Comparison of ENCODE assay signal across 25 cellular contexts in genomic region chr12:18135509-18135908, GRCh38. TPM values are rescaled to one million over a fixed set of nuclear protein-coding genes. Genes with fewer than 3 reads are reported as not detected.
DNase-seq lines count a peak whose midpoint lies in the region; ATAC-seq and TF ChIP-seq lines count a peak whose summit lies in the region.
"Had no signal": no experiment of that assay in that cellular context is flagged by ENCODE, and none has a peak within 500 bp of the region (broad histone marks: within the 10 kb centered on the region; RNA-seq: fewer than 3 reads in every experiment).

No MANE protein-coding gene starts in this region.

- H3K4me3 ChIP-seq in astrocyte of the cerebellum (ENCODE audit: low read depth, low read length): no peak overlapping the region
- no peak overlapping the region for H3K4me3 ChIP-seq in left lung
- H3K4me3 ChIP-seq: BLaER1 treated with 17β-estradiol and CSF1 and Interleukin-3, amounts not matched to agents 10 nM and 100 nM; HAP-1; PC-9 had no signal

- no peak overlapping the region for H3K4me3 Mint-ChIP-seq in activated CD8-positive, alpha-beta T cell treated with anti-CD3 and anti-CD28 coated beads for 36 hours
- no peak overlapping the region for H3K4me3 Mint-ChIP-seq in activated T-helper 17 cell treated with anti-CD3 and anti-CD28 coated beads, Interleukin-2, amount 50 U/mL, for 72 hours
- H3K4me3 Mint-ChIP-seq: activated naive CD4-positive, alpha-beta T cell treated with anti-CD3 and anti-CD28 coated beads, Interleukin-2, amount 50 U/mL, for 24 hours; activated T-cell treated with anti-CD3 and anti-CD28 coated beads, Interleukin-2, amount 50 U/mL, for 72 hours; stimulated activated naive CD8-positive, alpha-beta T cell treated with anti-CD3 and anti-CD28 coated beads, Interleukin-15, amount 100 ng/mL, for 72 hours had no signal

- H3K27me3 Mint-ChIP-seq in activated CD8-positive, alpha-beta T cell treated with anti-CD3 and anti-CD28 coated beads for 36 hours: no peaks in the 10 kb centered on the region
- H3K27me3 Mint-ChIP-seq in activated T-helper 17 cell treated with anti-CD3 and anti-CD28 coated beads, Interleukin-2, amount 50 U/mL, for 72 hours: no peaks in the 10 kb centered on the region
- H3K27me3 Mint-ChIP-seq: activated naive CD4-positive, alpha-beta T cell treated with anti-CD3 and anti-CD28 coated beads, Interleukin-2, amount 50 U/mL, for 24 hours; stimulated activated naive CD8-positive, alpha-beta T cell treated with anti-CD3 and anti-CD28 coated beads, Interleukin-15, amount 100 ng/mL, for 72 hours had no signal

- CTCF ChIA-PET in activated CD8-positive, alpha-beta T cell treated with anti-CD3 and anti-CD28 coated beads for 36 hours (lab: Charles Lee): no interaction called here

- no peak for TF ChIP-seq CTCF in astrocyte of the cerebellum (IDR thresholded peaks at IDR 0.05; ENCODE audit: low read depth, low read length, missing control alignments)
- TF ChIP-seq CTCF in left lung (IDR thresholded peaks at IDR 0.05): no peak
- TF ChIP-seq CTCF in activated CD8-positive, alpha-beta T cell treated with anti-CD3 and anti-CD28 coated beads for 36 hours (IDR thresholded peaks at IDR 0.05): no peak

- H3K27me3 ChIP-seq in left lung: no peaks in the 10 kb centered on the region
- H3K27me3 ChIP-seq: BLaER1 treated with 17β-estradiol and CSF1 and Interleukin-3, amounts not matched to agents 10 nM and 100 nM had no signal

- no peak overlapping the region for H3K27ac Mint-ChIP-seq in activated CD8-positive, alpha-beta T cell treated with anti-CD3 and anti-CD28 coated beads for 36 hours
- H3K27ac Mint-ChIP-seq in activated T-helper 17 cell treated with anti-CD3 and anti-CD28 coated beads, Interleukin-2, amount 50 U/mL, for 72 hours: no peak overlapping the region
- H3K27ac Mint-ChIP-seq: activated naive CD4-positive, alpha-beta T cell treated with anti-CD3 and anti-CD28 coated beads, Interleukin-2, amount 50 U/mL, for 24 hours; activated T-cell treated with anti-CD3 and anti-CD28 coated beads, Interleukin-2, amount 50 U/mL, for 72 hours; stimulated activated naive CD8-positive, alpha-beta T cell treated with anti-CD3 and anti-CD28 coated beads, Interleukin-15, amount 100 ng/mL, for 72 hours had no signal

- H3K9me3 Mint-ChIP-seq in activated CD8-positive, alpha-beta T cell treated with anti-CD3 and anti-CD28 coated beads for 36 hours: no peaks in the 10 kb centered on the region
- H3K9me3 Mint-ChIP-seq in activated T-helper 17 cell treated with anti-CD3 and anti-CD28 coated beads, Interleukin-2, amount 50 U/mL, for 72 hours: no peaks in the 10 kb centered on the region
- H3K9me3 Mint-ChIP-seq: stimulated activated naive CD8-positive, alpha-beta T cell treated with anti-CD3 and anti-CD28 coated beads, Interleukin-15, amount 100 ng/mL, for 72 hours had no signal

- no peaks in the 10 kb centered on the region for H3K36me3 ChIP-seq in left lung
- H3K36me3 ChIP-seq: BLaER1 treated with 17β-estradiol and CSF1 and Interleukin-3, amounts not matched to agents 10 nM and 100 nM; HAP-1 had no signal

- no peaks in the 10 kb centered on the region for H3K9me3 ChIP-seq in left lung
- H3K9me3 ChIP-seq: HAP-1 had no signal

- no peak overlapping the region for H3K27ac ChIP-seq in left lung
- H3K27ac ChIP-seq: BLaER1 treated with 17β-estradiol and CSF1 and Interleukin-3, amounts not matched to agents 10 nM and 100 nM; KMS-11; PC-9 had no signal

- POLR2A ChIA-PET in activated CD8-positive, alpha-beta T cell treated with anti-CD3 and anti-CD28 coated beads for 36 hours (lab: Charles Lee): no interaction called here

- no peaks in the 10 kb centered on the region for H3K4me1 ChIP-seq in left lung

- DNase-seq in A172 (ENCODE audit: low spot score) (peak; percentile 52), HS-5 (ENCODE audit: low read depth) (peak; percentile 8), astrocyte of the cerebellum (ENCODE audit: low read depth) (peak; percentile 11), left lung (no peak), posterior vena cava (ENCODE audit: low spot score) (no peak)
- DNase-seq in activated CD8-positive, alpha-beta T cell treated with anti-CD3 and anti-CD28 coated beads for 36 hours: no peak
- DNase-seq: activated T-cell treated with anti-CD3 and anti-CD28 coated beads, Interleukin-2, amount 50 U/mL, for 72 hours; effector CD8-positive, alpha-beta T cell; kidney; mammary epithelial cell; NCI-H1048; NCI-H2029; NCI-H345; nucleus accumbens; PC-9; SHP77 treated with DMSO at 0.1 percent for 48 hours; stimulated activated naive CD8-positive, alpha-beta T cell treated with anti-CD3 and anti-CD28 coated beads, Interleukin-15, amount 100 ng/mL, for 72 hours; T-helper 1 cell; trophoblast cell had no signal

- ATAC-seq in left lung (peak; percentile 27), GM21360 (IDR thresholded peaks at IDR 0.05; ENCODE audit: unreplicated experiment) (no peak)
- no peak for ATAC-seq in activated CD8-positive, alpha-beta T cell treated with anti-CD3 and anti-CD28 coated beads for 36 hours
- ATAC-seq in activated T-helper 17 cell treated with anti-CD3 and anti-CD28 coated beads, Interleukin-2, amount 50 U/mL, for 72 hours (replicated peaks): no peak
- ATAC-seq: activated T-cell treated with anti-CD3 and anti-CD28 coated beads, Interleukin-2, amount 50 U/mL, for 72 hours; stimulated activated naive CD8-positive, alpha-beta T cell treated with anti-CD3 and anti-CD28 coated beads, Interleukin-15, amount 100 ng/mL, for 72 hours had no signal

- no peaks in the 10 kb centered on the region for H3K36me3 Mint-ChIP-seq in activated CD8-positive, alpha-beta T cell treated with anti-CD3 and anti-CD28 coated beads for 36 hours (ENCODE audit: low read depth)
- H3K36me3 Mint-ChIP-seq in activated T-helper 17 cell treated with anti-CD3 and anti-CD28 coated beads, Interleukin-2, amount 50 U/mL, for 72 hours (ENCODE audit: low read depth): no peaks in the 10 kb centered on the region
- H3K36me3 Mint-ChIP-seq: activated naive CD4-positive, alpha-beta T cell treated with anti-CD3 and anti-CD28 coated beads, Interleukin-2, amount 50 U/mL, for 24 hours had no signal

- in situ Hi-C loops in astrocyte of the cerebellum (cut with HindIII; ENCODE audit: low sequenced_read_pairs): loop anchor here (5.0 kb wide), 1 partner anchor 87 kb away; no protein-coding TSS in a partner anchor

- intact Hi-C loops in left lung (cut with DNase I): no loop called here
- intact Hi-C loops in activated CD8-positive, alpha-beta T cell treated with anti-CD3 and anti-CD28 coated beads for 36 hours (cut with micrococcal nuclease): no loop called here
- intact Hi-C loops in posterior vena cava (cut with DNase I): no loop called here

- H3K4me1 Mint-ChIP-seq in activated CD8-positive, alpha-beta T cell treated with anti-CD3 and anti-CD28 coated beads for 36 hours (ENCODE audit: low read depth): no peaks in the 10 kb centered on the region
- no peaks in the 10 kb centered on the region for H3K4me1 Mint-ChIP-seq in activated T-helper 17 cell treated with anti-CD3 and anti-CD28 coated beads, Interleukin-2, amount 50 U/mL, for 72 hours
- H3K4me1 Mint-ChIP-seq: activated naive CD4-positive, alpha-beta T cell treated with anti-CD3 and anti-CD28 coated beads, Interleukin-2, amount 50 U/mL, for 24 hours; stimulated activated naive CD8-positive, alpha-beta T cell treated with anti-CD3 and anti-CD28 coated beads, Interleukin-15, amount 100 ng/mL, for 72 hours had no signal

RNA-seq across cellular contexts. Expression of gene RERGL, which starts 45.5 kb away (rescaled TPM):
- not detected in 2 replicates for total RNA-seq in A172 (2014; rRNA removed; shearing (Covaris generic))
- total RNA-seq in left lung (1 to 10 TPM in 1 of 2 donors, under 1 TPM in 1; 0.35 to 2.9 TPM), posterior vena cava (1 to 10 TPM; 3.4 to 7.9 TPM)
- total RNA-seq in activated CD8-positive, alpha-beta T cell treated with anti-CD3 and anti-CD28 coated beads for 36 hours: not detected
- total RNA-seq in activated T-helper 17 cell treated with anti-CD3 and anti-CD28 coated beads, Interleukin-2, amount 50 U/mL, for 72 hours: not detected
- total RNA-seq: activated T-cell treated with anti-CD3 and anti-CD28 coated beads, Interleukin-2, amount 50 U/mL, for 72 hours; PC-9 had no signal

Comparison
In these comparisons a context has a peak if more than half of its experiments do, and no peak if none do; other contexts are left out.
1. DNase-seq: peak in A172 (single experiment), HS-5 (single experiment) and astrocyte of the cerebellum (single experiment); none in left lung (0 of 2), activated CD8-positive, alpha-beta T cell treated with anti-CD3 and anti-CD28 coated beads for 36 hours (single experiment) and posterior vena cava (single experiment).